8 cellular contexts compared by ENCODE assay signal in the genomic region with DNA sequence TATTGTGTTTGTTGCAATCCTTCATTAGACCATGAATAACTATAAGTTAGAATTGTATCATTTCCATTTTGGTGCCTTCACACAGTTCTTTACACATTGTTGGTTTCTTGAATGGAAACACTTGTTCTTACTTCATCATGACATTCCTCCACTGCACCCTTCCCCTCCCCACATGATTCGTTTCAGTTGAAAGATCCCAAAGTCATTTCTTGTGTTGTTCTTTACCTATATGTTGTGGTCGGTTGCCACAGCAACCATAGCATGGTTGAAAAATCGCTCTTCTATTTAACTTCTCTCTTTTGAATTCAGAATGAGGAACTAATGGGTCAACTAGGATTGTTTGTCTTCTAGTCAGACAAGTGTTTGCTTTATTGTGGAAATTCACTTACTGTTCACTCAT.
DNase-seq lines count a peak whose midpoint lies in the region; ATAC-seq lines count a peak whose summit lies in the region.

No MANE protein-coding gene starts in this region.

- no peak overlapping the region for H4K91ac ChIP-seq in neuronal stem cell (ENCODE audit: low read depth, low read length, poor library complexity)

- peak overlapping the region in 1 of 4 donors; percentile 5 for H3K4me3 Mint-ChIP-seq in CD4-positive, CD25-positive, alpha-beta regulatory T cell
- H3K4me3 Mint-ChIP-seq in activated T-helper 17 cell treated with anti-CD3 and anti-CD28 coated beads, Interleukin-2, amount 50 U/mL, for 72 hours, result peak overlapping the region; percentile 54

- WGBS in neuronal stem cell (ENCODE audit: extremely low coverage in 2 of 2, insufficient read length in 2 of 2, insufficient replicate concordance in 1 of 2), 2 donors, result no CpG with 5 or more reads among the region's 3 CpGs

- no peak overlapping the region for H2AFZ ChIP-seq in neuronal stem cell (ENCODE audit: low read length)

- no peak overlapping the region for H2BK15ac ChIP-seq in neuronal stem cell (ENCODE audit: low read length)

- no peak overlapping the region for H3K14ac ChIP-seq in neuronal stem cell (ENCODE audit: low read length)

- H2BK120ac ChIP-seq in neuronal stem cell (ENCODE audit: low read depth, low read length), result no peak overlapping the region

- H3K36me3 ChIP-seq in CD4-positive, CD25-positive, alpha-beta regulatory T cell (ENCODE audit: control insufficient read depth, insufficient read depth, low read length), result no peaks in the 10 kb centered on the region
- H3K36me3 ChIP-seq in neuronal stem cell (replicated peaks in 1 of 2; ENCODE audit: control insufficient read depth in 2 of 2, insufficient read depth in 2 of 2, low read length in 2 of 2), result no peaks in the 10 kb centered on the region

- H3K4me3 ChIP-seq in CD4-positive, CD25-positive, alpha-beta regulatory T cell (ENCODE audit: low read depth, low read length), result no peak overlapping the region
- no peak overlapping the region for H3K4me3 ChIP-seq in neuronal stem cell (ENCODE audit: low read length in 2 of 2)

- H3K4me1 Mint-ChIP-seq in CD4-positive, CD25-positive, alpha-beta regulatory T cell, result peaks cover 25 to 44% (median 34%) of the 10 kb centered on the region in 4 donors
- H3K4me1 Mint-ChIP-seq in activated T-helper 17 cell treated with anti-CD3 and anti-CD28 coated beads, Interleukin-2, amount 50 U/mL, for 72 hours, result peaks cover 36% of the 10 kb centered on the region

- no peaks in the 10 kb centered on the region for H3K27me3 Mint-ChIP-seq in CD4-positive, CD25-positive, alpha-beta regulatory T cell
- no peaks in the 10 kb centered on the region for H3K27me3 Mint-ChIP-seq in activated T-helper 17 cell treated with anti-CD3 and anti-CD28 coated beads, Interleukin-2, amount 50 U/mL, for 72 hours

- H3K4me2 ChIP-seq in neuronal stem cell (ENCODE audit: insufficient read depth, low read length, poor library complexity, severe bottlenecking), result no peak overlapping the region

- H2BK5ac ChIP-seq in neuronal stem cell (ENCODE audit: low read length), result no peak overlapping the region

- H3K4me1 ChIP-seq in CD4-positive, CD25-positive, alpha-beta regulatory T cell (ENCODE audit: control insufficient read depth, insufficient read depth, low read length, poor library complexity, severe bottlenecking), result peaks cover 10% of the 10 kb centered on the region
- peaks cover 2 to 10% of the 10 kb centered on the region in 2 donors for H3K4me1 ChIP-seq in neuronal stem cell (ENCODE audit: control insufficient read depth in 2 of 2, insufficient read depth in 1 of 2, low read depth in 1 of 2, low read length in 2 of 2)

- H3K9ac ChIP-seq in neuronal stem cell (ENCODE audit: low read depth, low read length, poor library complexity), result no peak overlapping the region

- no peak overlapping the region for H2BK12ac ChIP-seq in neuronal stem cell (ENCODE audit: low read length)

- peak overlapping the region in 1 of 3 donors; percentile 2 for H3K27ac Mint-ChIP-seq in CD4-positive, CD25-positive, alpha-beta regulatory T cell
- peak overlapping the region; percentile 97 for H3K27ac Mint-ChIP-seq in activated T-helper 17 cell treated with anti-CD3 and anti-CD28 coated beads, Interleukin-2, amount 50 U/mL, for 72 hours

- peaks cover 0 to 5% (median 0%) of the 10 kb centered on the region in 7 donors for H3K9me3 Mint-ChIP-seq in CD4-positive, CD25-positive, alpha-beta regulatory T cell
- peaks cover 5% of the 10 kb centered on the region for H3K9me3 Mint-ChIP-seq in activated T-helper 17 cell treated with anti-CD3 and anti-CD28 coated beads, Interleukin-2, amount 50 U/mL, for 72 hours

- H3K79me1 ChIP-seq in neuronal stem cell (ENCODE audit: low read depth, low read length), result no peaks in the 10 kb centered on the region

- no peaks in the 10 kb centered on the region for H3K9me3 ChIP-seq in CD4-positive, CD25-positive, alpha-beta regulatory T cell (ENCODE audit: control insufficient read depth in 2 of 2, low read length in 2 of 2)
- H3K9me3 ChIP-seq in neuronal stem cell (replicated peaks in 1 of 2; ENCODE audit: control insufficient read depth in 2 of 2, insufficient read depth in 1 of 2, low read depth in 1 of 2, low read length in 2 of 2), result no peaks in the 10 kb centered on the region

- no peaks in the 10 kb centered on the region for H3K27me3 ChIP-seq in CD4-positive, CD25-positive, alpha-beta regulatory T cell (ENCODE audit: control insufficient read depth, insufficient read depth, low read length)
- peaks cover 0 to 3% (median 0%) of the 10 kb centered on the region in 3 experiments for H3K27me3 ChIP-seq in neuronal stem cell (ENCODE audit: control insufficient read depth in 3 of 3, insufficient read depth in 3 of 3, low read depth in 1 of 3, low read length in 3 of 3)

- H4K8ac ChIP-seq in neuronal stem cell (ENCODE audit: low read depth, low read length), result no peak overlapping the region

- H2AK5ac ChIP-seq in neuronal stem cell (ENCODE audit: low read depth, low read length), result no peak overlapping the region

- peaks cover 8% of the 10 kb centered on the region for H3K36me3 Mint-ChIP-seq in CD4-positive, CD25-positive, alpha-beta regulatory T cell
- H3K36me3 Mint-ChIP-seq in activated T-helper 17 cell treated with anti-CD3 and anti-CD28 coated beads, Interleukin-2, amount 50 U/mL, for 72 hours (ENCODE audit: low read depth), result peaks cover 33% of the 10 kb centered on the region

- no peak overlapping the region for H3K18ac ChIP-seq in neuronal stem cell (ENCODE audit: low read length)

- peak; percentile 29 to 30 for ATAC-seq in CD4-positive, CD25-positive, alpha-beta regulatory T cell (ENCODE audit: low read depth in 2 of 2)
- ATAC-seq in GM19397 (IDR thresholded peaks at IDR 0.05; ENCODE audit: unreplicated experiment), result peak; percentile 76
- peak; percentile 83 for ATAC-seq in HG03520 (IDR thresholded peaks at IDR 0.05; ENCODE audit: unreplicated experiment)
- peak; percentile 59 for ATAC-seq in activated T-helper 17 cell treated with anti-CD3 and anti-CD28 coated beads, Interleukin-2, amount 50 U/mL, for 72 hours (replicated peaks)
- no peak for ATAC-seq in HG03045 (IDR thresholded peaks at IDR 0.05; ENCODE audit: unreplicated experiment)

- peak in 1 of 3 donors; percentile 47 for DNase-seq in CD4-positive, CD25-positive, alpha-beta regulatory T cell
- DNase-seq in neuronal stem cell (ENCODE audit: low spot score) (peak; percentile 20), dermis blood vessel endothelial cell (no peak), NCI-H510A (lab: John Stamatoyannopoulos, UW) (no peak)

- no peak overlapping the region for H3K4ac ChIP-seq in neuronal stem cell (ENCODE audit: low read length)

- H3K23ac ChIP-seq in neuronal stem cell (ENCODE audit: low read depth, low read length, poor library complexity), result no peak overlapping the region

- no peak overlapping the region for H3K27ac ChIP-seq in CD4-positive, CD25-positive, alpha-beta regulatory T cell (ENCODE audit: insufficient read depth, low read length, poor library complexity, severe bottlenecking)
- H3K27ac ChIP-seq in neuronal stem cell (replicated peaks; ENCODE audit: low read length), result no peak overlapping the region
